1 cellular context compared by ENCODE assay signal in the genomic region with DNA sequence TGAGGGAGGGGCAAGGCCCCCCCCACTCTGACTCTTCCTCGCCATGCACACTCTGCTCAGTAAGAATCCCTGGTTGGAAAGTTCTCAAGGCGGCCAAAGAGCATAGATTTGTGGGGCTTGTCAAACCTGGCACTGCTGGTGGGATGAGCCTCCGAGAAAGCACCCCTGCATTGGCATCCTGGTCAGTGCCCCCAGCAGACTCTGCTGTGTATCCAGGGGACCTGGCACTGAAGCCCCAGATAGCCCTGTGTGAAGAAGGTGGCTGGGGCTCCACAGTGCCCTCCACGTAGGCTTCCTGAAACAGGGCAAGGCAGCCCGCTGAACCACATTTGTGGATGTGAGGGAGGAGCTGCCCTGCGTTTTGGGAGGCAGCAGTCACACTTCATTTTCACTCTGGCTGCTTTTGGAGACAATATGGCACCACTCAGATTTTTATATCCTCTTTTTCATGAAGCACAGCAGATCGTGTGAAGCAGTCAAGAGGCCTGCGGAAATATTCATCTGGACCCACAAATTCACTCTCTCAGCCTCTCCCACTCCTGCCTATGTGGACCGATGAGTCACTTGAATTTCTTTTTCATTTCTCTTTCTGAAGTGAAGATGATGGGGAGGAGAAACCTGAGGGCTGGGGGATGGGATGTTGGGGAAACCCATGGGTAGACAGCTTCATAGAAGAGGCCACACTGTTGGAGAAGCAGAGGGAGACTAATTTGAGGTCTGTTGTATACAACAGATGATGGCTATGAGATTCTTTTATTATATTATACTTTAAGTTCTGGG.
TF ChIP-seq lines count a peak whose summit lies in the region.

No MANE protein-coding gene starts in this region.

TF ChIP-seq in IMR-90, 13 proteins besides CTCF, POLR2A, EP300 and RAD21 (continued from another document):
- TF ChIP-seq, protein P1, sequence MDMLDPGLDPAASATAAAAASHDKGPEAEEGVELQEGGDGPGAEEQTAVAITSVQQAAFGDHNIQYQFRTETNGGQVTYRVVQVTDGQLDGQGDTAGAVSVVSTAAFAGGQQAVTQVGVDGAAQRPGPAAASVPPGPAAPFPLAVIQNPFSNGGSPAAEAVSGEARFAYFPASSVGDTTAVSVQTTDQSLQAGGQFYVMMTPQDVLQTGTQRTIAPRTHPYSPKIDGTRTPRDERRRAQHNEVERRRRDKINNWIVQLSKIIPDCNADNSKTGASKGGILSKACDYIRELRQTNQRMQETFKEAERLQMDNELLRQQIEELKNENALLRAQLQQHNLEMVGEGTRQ (IDR thresholded peaks at IDR 0.05; ENCODE audit: low read depth, low read length), result no peak
- TF ChIP-seq, protein P2, sequence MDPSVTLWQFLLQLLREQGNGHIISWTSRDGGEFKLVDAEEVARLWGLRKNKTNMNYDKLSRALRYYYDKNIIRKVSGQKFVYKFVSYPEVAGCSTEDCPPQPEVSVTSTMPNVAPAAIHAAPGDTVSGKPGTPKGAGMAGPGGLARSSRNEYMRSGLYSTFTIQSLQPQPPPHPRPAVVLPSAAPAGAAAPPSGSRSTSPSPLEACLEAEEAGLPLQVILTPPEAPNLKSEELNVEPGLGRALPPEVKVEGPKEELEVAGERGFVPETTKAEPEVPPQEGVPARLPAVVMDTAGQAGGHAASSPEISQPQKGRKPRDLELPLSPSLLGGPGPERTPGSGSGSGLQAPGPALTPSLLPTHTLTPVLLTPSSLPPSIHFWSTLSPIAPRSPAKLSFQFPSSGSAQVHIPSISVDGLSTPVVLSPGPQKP (IDR thresholded peaks at IDR 0.05; ENCODE audit: borderline replicate concordance, low read depth, low read length), result no peak
- TF ChIP-seq RCOR1 (IDR thresholded peaks at IDR 0.05; ENCODE audit: insufficient replicate concordance, low read length), result no peak
